In the genomic region with DNA sequence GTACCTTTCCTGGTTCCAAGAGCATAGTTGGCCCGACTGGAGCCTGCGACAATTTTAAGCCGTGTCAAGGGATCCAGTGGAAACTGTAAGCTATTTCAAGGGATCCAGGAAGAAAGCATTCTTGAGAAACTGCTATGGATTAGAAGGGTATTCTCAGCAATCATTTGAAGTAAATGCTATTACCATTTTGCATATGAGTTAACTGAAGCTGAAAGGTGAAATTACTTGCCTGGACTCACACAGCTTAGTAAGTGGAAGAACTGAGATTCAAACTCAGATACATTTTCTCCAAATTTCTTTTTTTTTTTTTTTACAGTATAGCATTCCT, we compare ENCODE assay signal across 8 cellular contexts. TPM values are rescaled to one million over a fixed set of nuclear protein-coding genes. Genes with fewer than 3 reads are reported as not detected.
DNase-seq lines count a peak whose midpoint lies in the region; ATAC-seq, FAIRE-seq and TF ChIP-seq lines count a peak whose summit lies in the region.

No MANE protein-coding gene starts in this region.

- H3K9me3 ChIP-seq in SK-N-SH (no peaks in the 10 kb centered on the region), iPS-18a (ENCODE audit: control insufficient read depth, low read depth, low read length) (no peaks in the 10 kb centered on the region), stomach (no peaks in the 10 kb centered on the region)

- peaks cover 4% of the 10 kb centered on the region for H3K9me3 Mint-ChIP-seq in activated CD4-positive, alpha-beta memory T cell treated with anti-CD3 and anti-CD28 coated beads for 36 hours

- H3K9ac ChIP-seq in SK-N-SH: peak overlapping the region; percentile 67; the same call in 1 of the 2 replicates
- H3K9ac ChIP-seq in iPS-18a (ENCODE audit: low read length): peak overlapping the region; percentile 94

- H3K4me3 Mint-ChIP-seq in activated CD4-positive, alpha-beta memory T cell treated with anti-CD3 and anti-CD28 coated beads for 36 hours: peak overlapping the region; percentile 96

- no peak for DNase-seq in SK-N-SH
- DNase-seq in activated CD4-positive, alpha-beta memory T cell treated with anti-CD3 and anti-CD28 coated beads for 36 hours: no peak
- DNase-seq in stomach: no peak
- DNase-seq in H54 (ENCODE audit: insufficient read length, low spot score): no peak
- DNase-seq in NCI-H1930 (lab: John Stamatoyannopoulos, UW): no peak

- H3K27ac ChIP-seq in SK-N-SH (ENCODE audit: low read depth in 2 of 2, low read length in 1 of 2) (peak overlapping the region; percentile 75 to 85; a peak in 3 of 4 replicates), iPS-18a (ENCODE audit: low read length) (peak overlapping the region; percentile 66), stomach (peak overlapping the region; percentile 77 to 92 (median 88))

- CTCF ChIA-PET in SK-N-SH (lab: Yijun Ruan, JAX): interaction anchor here (0.8 to 3.2 kb wide), 22 partner anchors 10 to 421 kb away, joined by 3 to 24 read pairs (median 6); a partner anchor contains a TSS
- CTCF ChIA-PET in activated CD4-positive, alpha-beta memory T cell treated with anti-CD3 and anti-CD28 coated beads for 36 hours (lab: Charles Lee): interaction anchor here (0.6 to 2.8 kb wide), 23 partner anchors 10 to 420 kb away, joined by 3 to 15 read pairs (median 4); a partner anchor contains a TSS

- peaks cover 2% of the 10 kb centered on the region for H3K27me3 Mint-ChIP-seq in activated CD4-positive, alpha-beta memory T cell treated with anti-CD3 and anti-CD28 coated beads for 36 hours

- H3K9me2 ChIP-seq in SK-N-SH: no peaks in the 10 kb centered on the region

- 4% methylated on average over 3 of the region's 3 CpGs for WGBS in SK-N-SH (ENCODE audit: low lambda C conversion rate)
- 1 to 7% (median 4%) methylated on average over 3 of the region's 3 CpGs for WGBS in stomach, 5 donors

- intact Hi-C loops in activated CD4-positive, alpha-beta memory T cell treated with anti-CD3 and anti-CD28 coated beads for 36 hours (cut with micrococcal nuclease): loop anchor here (1.0 to 5.0 kb wide), 2 partner anchors 81 to 160 kb away; a partner anchor contains a TSS
- intact Hi-C loops in stomach (cut with DNase I; ENCODE audit: low total_unique reads): no loop called here

- H3K4me1 ChIP-seq in SK-N-SH (ENCODE audit: control insufficient read depth in 1 of 2, insufficient read depth in 2 of 2, low read depth in 1 of 2, low read length in 1 of 2) (peaks cover 0 to 3% of the 10 kb centered on the region in 2 experiments; a peak in 2 of 4 replicates), iPS-18a (ENCODE audit: control insufficient read depth, low read depth, low read length) (peaks cover 3% of the 10 kb centered on the region), stomach (peaks cover 6 to 23% (median 14%) of the 10 kb centered on the region in 4 donors)

- no peak for TF ChIP-seq CTCF in SK-N-SH (IDR thresholded peaks at IDR 0.05)
- TF ChIP-seq CTCF in stomach (IDR thresholded peaks at IDR 0.05): no peak

- H3K36me3 Mint-ChIP-seq in activated CD4-positive, alpha-beta memory T cell treated with anti-CD3 and anti-CD28 coated beads for 36 hours: peaks cover 13% of the 10 kb centered on the region

- no peaks in the 10 kb centered on the region for H4K20me1 ChIP-seq in SK-N-SH (ENCODE audit: insufficient read depth)

- no peak for TF ChIP-seq RAD21 in SK-N-SH (IDR thresholded peaks at IDR 0.05; ENCODE audit: low read length)

- H3K4me3 ChIP-seq in SK-N-SH (ENCODE audit: low read depth in 2 of 2, low read length in 1 of 2) (peak overlapping the region; percentile 71 to 76), iPS-18a (ENCODE audit: low read length) (peak overlapping the region; percentile 93), stomach (peak overlapping the region; percentile 61 to 74 (median 68))

- H3K4me1 Mint-ChIP-seq in activated CD4-positive, alpha-beta memory T cell treated with anti-CD3 and anti-CD28 coated beads for 36 hours (ENCODE audit: low read depth): peaks cover 19% of the 10 kb centered on the region

- H3K27me3 ChIP-seq in SK-N-SH (ENCODE audit: insufficient read depth) (no peaks in the 10 kb centered on the region), iPS-18a (ENCODE audit: control insufficient read depth, insufficient read depth, low read length) (no peaks in the 10 kb centered on the region), stomach (no peaks in the 10 kb centered on the region)

- H2AFZ ChIP-seq in SK-N-SH (ENCODE audit: low read depth): peak overlapping the region; percentile 87

- TF ChIP-seq EP300 in SK-N-SH (IDR thresholded peaks at IDR 0.05; ENCODE audit: borderline replicate concordance in 1 of 2, low read depth in 1 of 2, low read length in 1 of 2): no peak
- no peak for TF ChIP-seq EP300 in stomach (IDR thresholded peaks at IDR 0.05)

- no peaks in the 10 kb centered on the region for H3K79me2 ChIP-seq in SK-N-SH (ENCODE audit: insufficient read depth)

- POLR2A ChIA-PET in SK-N-SH (lab: Yijun Ruan, JAX): interaction anchor here (0.5 to 1.8 kb wide), 3 partner anchors 23 to 102 kb away, joined by 3 to 13 read pairs (median 7); a partner anchor contains a TSS
- POLR2A ChIA-PET in activated CD4-positive, alpha-beta memory T cell treated with anti-CD3 and anti-CD28 coated beads for 36 hours (lab: Charles Lee): interaction anchor here (1.4 to 2.0 kb wide), 4 partner anchors 15 to 160 kb away, joined by 3 to 10 read pairs (median 4); a partner anchor contains a TSS

- H3K27ac Mint-ChIP-seq in activated CD4-positive, alpha-beta memory T cell treated with anti-CD3 and anti-CD28 coated beads for 36 hours: peak overlapping the region; percentile 84

- ATAC-seq in SK-N-SH treated with all-trans-retinoic acid at 6 μM for 48 hours (no peak), GM19397 (IDR thresholded peaks at IDR 0.05; ENCODE audit: unreplicated experiment) (no peak)

- H3K4me2 ChIP-seq in SK-N-SH: peak overlapping the region; percentile 74

- H3F3A ChIP-seq in SK-N-SH (replicated peaks; ENCODE audit: insufficient read depth): peaks cover 4% of the 10 kb centered on the region

- peaks cover 0 to 5% of the 10 kb centered on the region in 2 experiments for H3K36me3 ChIP-seq in SK-N-SH (replicated peaks in 1 of 2; ENCODE audit: control insufficient read depth in 1 of 2, insufficient read depth in 2 of 2, low read length in 1 of 2)
- no peaks in the 10 kb centered on the region for H3K36me3 ChIP-seq in iPS-18a (ENCODE audit: control insufficient read depth, low read depth, low read length)
- peaks cover 0 to 2% (median 0%) of the 10 kb centered on the region in 4 donors for H3K36me3 ChIP-seq in stomach

- FAIRE-seq in H54 (lab: Jason Lieb, UNC): no peak

- TF ChIP-seq POLR2A in stomach (IDR thresholded peaks at IDR 0.05) (no peak), H54 (IDR thresholded peaks at IDR 0.05; ENCODE audit: low read depth, low read length) (no peak)

TF ChIP-seq in SK-N-SH, 30 proteins besides CTCF, POLR2A, EP300 and RAD21 (continues in another document):
- TF ChIP-seq MEF2A (IDR thresholded peaks at IDR 0.05; ENCODE audit: borderline replicate concordance, low read depth): no peak
- TF ChIP-seq, protein P1, sequence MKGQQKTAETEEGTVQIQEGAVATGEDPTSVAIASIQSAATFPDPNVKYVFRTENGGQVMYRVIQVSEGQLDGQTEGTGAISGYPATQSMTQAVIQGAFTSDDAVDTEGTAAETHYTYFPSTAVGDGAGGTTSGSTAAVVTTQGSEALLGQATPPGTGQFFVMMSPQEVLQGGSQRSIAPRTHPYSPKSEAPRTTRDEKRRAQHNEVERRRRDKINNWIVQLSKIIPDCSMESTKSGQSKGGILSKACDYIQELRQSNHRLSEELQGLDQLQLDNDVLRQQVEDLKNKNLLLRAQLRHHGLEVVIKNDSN (IDR thresholded peaks at IDR 0.05; ENCODE audit: borderline replicate concordance, low read depth): no peak
- TF ChIP-seq SMC3 (IDR thresholded peaks at IDR 0.05; ENCODE audit: low read depth, low read length): no peak
- TF ChIP-seq GATA2 (CRISPR knock-in tag; IDR thresholded peaks at IDR 0.05): no peak
- TF ChIP-seq SIN3A (IDR thresholded peaks at IDR 0.05; ENCODE audit: borderline replicate concordance, low read depth, low read length): no peak
- no peak for TF ChIP-seq POLR2AphosphoS5 (IDR thresholded peaks at IDR 0.05; ENCODE audit: low read depth, low read length)

TF ChIP-seq in SK-N-SH treated with all-trans-retinoic acid at 6 μM for 48 hours, 23 proteins besides CTCF, POLR2A, EP300 and RAD21 (continues in another document):
- TF ChIP-seq ZNF8 (CRISPR knock-in tag; IDR thresholded peaks at IDR 0.05) (no peak), PPARA (CRISPR knock-in tag; IDR thresholded peaks at IDR 0.05; ENCODE audit: borderline replicate concordance) (no peak)
- TF ChIP-seq, protein P2, sequence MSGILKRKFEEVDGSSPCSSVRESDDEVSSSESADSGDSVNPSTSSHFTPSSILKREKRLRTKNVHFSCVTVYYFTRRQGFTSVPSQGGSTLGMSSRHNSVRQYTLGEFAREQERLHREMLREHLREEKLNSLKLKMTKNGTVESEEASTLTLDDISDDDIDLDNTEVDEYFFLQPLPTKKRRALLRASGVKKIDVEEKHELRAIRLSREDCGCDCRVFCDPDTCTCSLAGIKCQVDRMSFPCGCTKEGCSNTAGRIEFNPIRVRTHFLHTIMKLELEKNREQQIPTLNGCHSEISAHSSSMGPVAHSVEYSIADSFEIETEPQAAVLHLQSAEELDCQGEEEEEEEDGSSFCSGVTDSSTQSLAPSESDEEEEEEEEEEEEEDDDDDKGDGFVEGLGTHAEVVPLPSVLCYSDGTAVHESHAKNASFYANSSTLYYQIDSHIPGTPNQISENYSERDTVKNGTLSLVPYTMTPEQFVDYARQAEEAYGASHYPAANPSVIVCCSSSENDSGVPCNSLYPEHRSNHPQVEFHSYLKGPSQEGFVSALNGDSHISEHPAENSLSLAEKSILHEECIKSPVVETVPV (CRISPR knock-in tag; IDR thresholded peaks at IDR 0.05): no peak

RNA-seq across cellular contexts. Expression of a gene that starts 0.6 kb away (rescaled TPM):
- polyA plus RNA-seq in SK-N-SH (2012; rRNA removed) (1.8 and 3.0 TPM in 2 replicates), stomach (1 to 10 TPM; 2.2 to 2.7 (median 2.5) TPM)
- 2.4 and 3.8 TPM in 2 replicates for polyA plus RNA-seq in SK-N-SH (2012; cell fraction: cytosol; rRNA removed)
- 3.2 and 3.8 TPM in 2 replicates for polyA plus RNA-seq in SK-N-SH (2012; cell fraction: nucleus; rRNA removed)
- total RNA-seq in activated CD4-positive, alpha-beta memory T cell treated with anti-CD3 and anti-CD28 coated beads for 36 hours: 1 to 10 TPM; 4.8 to 5.9 TPM
- total RNA-seq in stomach: 10 to 100 TPM in 1 of 5 donors, 1 to 10 TPM in 3, not detected in 1; 3.9 to 15.6 (median 7.7) TPM

RNA-seq across cellular contexts. Expression of a gene that starts 23.5 kb away (rescaled TPM):
- polyA plus RNA-seq in SK-N-SH (2012; rRNA removed): 7.4 and 8.8 TPM in 2 replicates
- 8.1 and 8.4 TPM in 2 replicates for polyA plus RNA-seq in SK-N-SH (2012; cell fraction: cytosol; rRNA removed)
- 12.4 and 16.8 TPM in 2 replicates for polyA plus RNA-seq in SK-N-SH (2012; cell fraction: nucleus; rRNA removed)
- 10 to 100 TPM in 1 of 2 experiments, 1 to 10 TPM in 1; 9.7 to 11.7 TPM for total RNA-seq in activated CD4-positive, alpha-beta memory T cell treated with anti-CD3 and anti-CD28 coated beads for 36 hours
- 1 to 10 TPM in 4 of 5 donors, under 1 TPM in 1; 0.45 to 9.0 (median 6.1) TPM for total RNA-seq in stomach
- 1 to 10 TPM; 2.7 to 6.1 (median 3.6) TPM for polyA plus RNA-seq in stomach

RNA-seq across cellular contexts. Expression of a gene that starts 54.9 kb away (rescaled TPM):
- 1.9 and 2.2 TPM in 2 replicates for polyA plus RNA-seq in SK-N-SH (2012; rRNA removed)
- polyA plus RNA-seq in SK-N-SH (2012; cell fraction: cytosol; rRNA removed): 2.5 and 3.2 TPM in 2 replicates
- polyA plus RNA-seq in SK-N-SH (2012; cell fraction: nucleus; rRNA removed): 2.1 and 4.0 TPM in 2 replicates
- total RNA-seq in activated CD4-positive, alpha-beta memory T cell treated with anti-CD3 and anti-CD28 coated beads for 36 hours: 1 to 10 TPM; 3.9 to 4.5 TPM
- total RNA-seq in stomach: 10 to 100 TPM in 1 of 5 donors, 1 to 10 TPM in 4; 1.3 to 34.4 (median 3.1) TPM
- 1 to 10 TPM; 1.2 to 2.6 (median 2.3) TPM for polyA plus RNA-seq in stomach
